Comparison of ENCODE assay signal across 1 cellular context in genomic region chr4:56086073-56086521, GRCh38.
TF ChIP-seq lines count a peak whose summit lies in the region.

No MANE protein-coding gene starts in this region.

TF ChIP-seq in HEK293, 187 proteins besides CTCF, POLR2A, EP300 and RAD21 (continued from another document and continues in another):
- TF ChIP-seq ZNF121 (tag by site-specific recombination; IDR thresholded peaks at IDR 0.05) = no peak
- TF ChIP-seq KLF7 (tag by site-specific recombination; IDR thresholded peaks at IDR 0.05; ENCODE audit: borderline replicate concordance) = no peak
- 0 out of 2 replicates have a peak, but pooled peaks have one; percentile 43 for TF ChIP-seq ZFP69B (tag by site-specific recombination; IDR thresholded peaks at IDR 0.05)
- TF ChIP-seq ZBTB8A (tag by site-specific recombination; IDR thresholded peaks at IDR 0.05) = no peak
- TF ChIP-seq, protein P1, sequence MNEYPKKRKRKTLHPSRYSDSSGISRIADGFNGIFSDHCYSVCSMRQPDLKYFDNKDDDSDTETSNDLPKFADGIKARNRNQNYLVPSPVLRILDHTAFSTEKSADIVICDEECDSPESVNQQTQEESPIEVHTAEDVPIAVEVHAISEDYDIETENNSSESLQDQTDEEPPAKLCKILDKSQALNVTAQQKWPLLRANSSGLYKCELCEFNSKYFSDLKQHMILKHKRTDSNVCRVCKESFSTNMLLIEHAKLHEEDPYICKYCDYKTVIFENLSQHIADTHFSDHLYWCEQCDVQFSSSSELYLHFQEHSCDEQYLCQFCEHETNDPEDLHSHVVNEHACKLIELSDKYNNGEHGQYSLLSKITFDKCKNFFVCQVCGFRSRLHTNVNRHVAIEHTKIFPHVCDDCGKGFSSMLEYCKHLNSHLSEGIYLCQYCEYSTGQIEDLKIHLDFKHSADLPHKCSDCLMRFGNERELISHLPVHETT (tag by site-specific recombination; IDR thresholded peaks at IDR 0.05) = no peak
- TF ChIP-seq ZXDB (tag by site-specific recombination; IDR thresholded peaks at IDR 0.05) = no peak
- TF ChIP-seq, protein P2, sequence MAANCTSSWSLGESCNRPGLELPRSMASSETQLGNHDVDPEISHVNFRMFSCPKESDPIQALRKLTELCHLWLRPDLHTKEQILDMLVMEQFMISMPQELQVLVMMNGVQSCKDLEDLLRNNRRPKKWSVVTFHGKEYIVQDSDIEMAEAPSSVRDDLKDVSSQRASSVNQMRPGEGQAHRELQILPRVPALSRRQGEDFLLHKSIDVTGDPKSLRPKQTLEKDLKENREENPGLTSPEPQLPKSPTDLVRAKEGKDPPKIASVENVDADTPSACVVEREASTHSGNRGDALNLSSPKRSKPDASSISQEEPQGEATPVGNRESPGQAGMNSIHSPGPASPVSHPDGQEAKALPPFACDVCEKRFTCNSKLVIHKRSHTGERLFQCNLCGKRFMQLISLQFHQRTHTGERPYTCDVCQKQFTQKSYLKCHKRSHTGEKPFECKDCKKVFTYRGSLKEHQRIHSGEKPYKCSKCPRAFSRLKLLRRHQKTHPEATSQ (tag by site-specific recombination; IDR thresholded peaks at IDR 0.05) = no peak
- no peak for TF ChIP-seq ZNF311 (tag by site-specific recombination; IDR thresholded peaks at IDR 0.05; ENCODE audit: borderline replicate concordance)
- 0 out of 2 replicates have a peak, but pooled peaks have one; percentile 30 for TF ChIP-seq ZNF18 (tag by site-specific recombination; IDR thresholded peaks at IDR 0.05)
- peak; percentile 77 for TF ChIP-seq TRIM28 (IDR thresholded peaks at IDR 0.05; ENCODE audit: borderline replicate concordance, low read length)
- TF ChIP-seq ZNF623 (tag by site-specific recombination; IDR thresholded peaks at IDR 0.05) = no peak
- TF ChIP-seq ZNF510 (tag by site-specific recombination; IDR thresholded peaks at IDR 0.05; ENCODE audit: insufficient replicate concordance) = no peak
- TF ChIP-seq ZNF692 (tag by site-specific recombination; IDR thresholded peaks at IDR 0.05) = no peak
- no peak for TF ChIP-seq ZNF791 (tag by site-specific recombination; IDR thresholded peaks at IDR 0.05)
- TF ChIP-seq REPIN1 (tag by site-specific recombination; IDR thresholded peaks at IDR 0.05; ENCODE audit: low read depth) = no peak
- TF ChIP-seq ZNF169 (tag by site-specific recombination; IDR thresholded peaks at IDR 0.05) = no peak
- no peak for TF ChIP-seq ZNF423 (tag by site-specific recombination; IDR thresholded peaks at IDR 0.05)
- TF ChIP-seq ZFHX2 (tag by site-specific recombination; conservative IDR thresholded peaks at IDR 0.05) = no peak
- TF ChIP-seq, protein P3, sequence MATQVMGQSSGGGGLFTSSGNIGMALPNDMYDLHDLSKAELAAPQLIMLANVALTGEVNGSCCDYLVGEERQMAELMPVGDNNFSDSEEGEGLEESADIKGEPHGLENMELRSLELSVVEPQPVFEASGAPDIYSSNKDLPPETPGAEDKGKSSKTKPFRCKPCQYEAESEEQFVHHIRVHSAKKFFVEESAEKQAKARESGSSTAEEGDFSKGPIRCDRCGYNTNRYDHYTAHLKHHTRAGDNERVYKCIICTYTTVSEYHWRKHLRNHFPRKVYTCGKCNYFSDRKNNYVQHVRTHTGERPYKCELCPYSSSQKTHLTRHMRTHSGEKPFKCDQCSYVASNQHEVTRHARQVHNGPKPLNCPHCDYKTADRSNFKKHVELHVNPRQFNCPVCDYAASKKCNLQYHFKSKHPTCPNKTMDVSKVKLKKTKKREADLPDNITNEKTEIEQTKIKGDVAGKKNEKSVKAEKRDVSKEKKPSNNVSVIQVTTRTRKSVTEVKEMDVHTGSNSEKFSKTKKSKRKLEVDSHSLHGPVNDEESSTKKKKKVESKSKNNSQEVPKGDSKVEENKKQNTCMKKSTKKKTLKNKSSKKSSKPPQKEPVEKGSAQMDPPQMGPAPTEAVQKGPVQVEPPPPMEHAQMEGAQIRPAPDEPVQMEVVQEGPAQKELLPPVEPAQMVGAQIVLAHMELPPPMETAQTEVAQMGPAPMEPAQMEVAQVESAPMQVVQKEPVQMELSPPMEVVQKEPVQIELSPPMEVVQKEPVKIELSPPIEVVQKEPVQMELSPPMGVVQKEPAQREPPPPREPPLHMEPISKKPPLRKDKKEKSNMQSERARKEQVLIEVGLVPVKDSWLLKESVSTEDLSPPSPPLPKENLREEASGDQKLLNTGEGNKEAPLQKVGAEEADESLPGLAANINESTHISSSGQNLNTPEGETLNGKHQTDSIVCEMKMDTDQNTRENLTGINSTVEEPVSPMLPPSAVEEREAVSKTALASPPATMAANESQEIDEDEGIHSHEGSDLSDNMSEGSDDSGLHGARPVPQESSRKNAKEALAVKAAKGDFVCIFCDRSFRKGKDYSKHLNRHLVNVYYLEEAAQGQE (tag by site-specific recombination; IDR thresholded peaks at IDR 0.05) = no peak
- TF ChIP-seq YY2 (tag by site-specific recombination; IDR thresholded peaks at IDR 0.05) = no peak
- TF ChIP-seq FEZF1 (tag by site-specific recombination; IDR thresholded peaks at IDR 0.05) = peak; percentile 44
- TF ChIP-seq OVOL3 (tag by site-specific recombination; IDR thresholded peaks at IDR 0.05) = no peak
- TF ChIP-seq KLF16 (tag by site-specific recombination; IDR thresholded peaks at IDR 0.05) = no peak
- TF ChIP-seq, protein P4, sequence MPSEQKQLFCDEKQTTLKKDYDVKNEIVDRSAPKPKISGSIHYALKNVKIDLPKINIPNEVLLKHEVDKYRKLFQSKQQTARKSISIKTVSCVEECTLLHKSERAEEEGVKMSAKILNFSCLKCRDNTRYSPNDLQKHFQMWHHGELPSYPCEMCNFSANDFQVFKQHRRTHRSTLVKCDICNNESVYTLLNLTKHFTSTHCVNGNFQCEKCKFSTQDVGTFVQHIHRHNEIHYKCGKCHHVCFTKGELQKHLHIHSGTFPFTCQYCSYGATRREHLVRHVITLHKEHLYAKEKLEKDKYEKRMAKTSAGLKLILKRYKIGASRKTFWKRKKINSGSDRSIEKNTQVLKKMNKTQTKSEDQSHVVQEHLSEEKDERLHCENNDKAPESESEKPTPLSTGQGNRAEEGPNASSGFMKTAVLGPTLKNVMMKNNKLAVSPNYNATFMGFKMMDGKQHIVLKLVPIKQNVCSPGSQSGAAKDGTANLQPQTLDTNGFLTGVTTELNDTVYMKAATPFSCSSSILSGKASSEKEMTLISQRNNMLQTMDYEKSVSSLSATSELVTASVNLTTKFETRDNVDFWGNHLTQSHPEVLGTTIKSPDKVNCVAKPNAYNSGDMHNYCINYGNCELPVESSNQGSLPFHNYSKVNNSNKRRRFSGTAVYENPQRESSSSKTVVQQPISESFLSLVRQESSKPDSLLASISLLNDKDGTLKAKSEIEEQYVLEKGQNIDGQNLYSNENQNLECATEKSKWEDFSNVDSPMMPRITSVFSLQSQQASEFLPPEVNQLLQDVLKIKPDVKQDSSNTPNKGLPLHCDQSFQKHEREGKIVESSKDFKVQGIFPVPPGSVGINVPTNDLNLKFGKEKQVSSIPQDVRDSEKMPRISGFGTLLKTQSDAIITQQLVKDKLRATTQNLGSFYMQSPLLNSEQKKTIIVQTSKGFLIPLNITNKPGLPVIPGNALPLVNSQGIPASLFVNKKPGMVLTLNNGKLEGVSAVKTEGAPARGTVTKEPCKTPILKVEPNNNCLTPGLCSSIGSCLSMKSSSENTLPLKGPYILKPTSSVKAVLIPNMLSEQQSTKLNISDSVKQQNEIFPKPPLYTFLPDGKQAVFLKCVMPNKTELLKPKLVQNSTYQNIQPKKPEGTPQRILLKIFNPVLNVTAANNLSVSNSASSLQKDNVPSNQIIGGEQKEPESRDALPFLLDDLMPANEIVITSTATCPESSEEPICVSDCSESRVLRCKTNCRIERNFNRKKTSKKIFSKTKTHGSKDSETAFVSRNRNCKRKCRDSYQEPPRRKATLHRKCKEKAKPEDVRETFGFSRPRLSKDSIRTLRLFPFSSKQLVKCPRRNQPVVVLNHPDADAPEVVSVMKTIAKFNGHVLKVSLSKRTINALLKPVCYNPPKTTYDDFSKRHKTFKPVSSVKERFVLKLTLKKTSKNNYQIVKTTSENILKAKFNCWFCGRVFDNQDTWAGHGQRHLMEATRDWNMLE (tag by site-specific recombination; conservative IDR thresholded peaks at IDR 0.05; ENCODE audit: low read depth) = no peak
- no peak for TF ChIP-seq ZBTB20 (tag by site-specific recombination; IDR thresholded peaks at IDR 0.05)
- no peak for TF ChIP-seq HOXA7 (CRISPR knock-in tag; IDR thresholded peaks at IDR 0.05; ENCODE audit: borderline replicate concordance)
- TF ChIP-seq GLI4 (tag by site-specific recombination; IDR thresholded peaks at IDR 0.05) = no peak
- TF ChIP-seq ZNF664 (tag by site-specific recombination; IDR thresholded peaks at IDR 0.05) = no peak
- no peak for TF ChIP-seq ZNF548 (tag by site-specific recombination; IDR thresholded peaks at IDR 0.05)
- no peak for TF ChIP-seq ZFP37 (tag by site-specific recombination; IDR thresholded peaks at IDR 0.05)
- TF ChIP-seq ZBTB17 (tag by site-specific recombination; IDR thresholded peaks at IDR 0.05) = no peak
- no peak for TF ChIP-seq ZNF626 (tag by site-specific recombination; IDR thresholded peaks at IDR 0.05)
- TF ChIP-seq ELK4 (IDR thresholded peaks at IDR 0.05; ENCODE audit: borderline replicate concordance, low read depth, low read length) = no peak
- no peak for TF ChIP-seq ZNF560 (tag by site-specific recombination; IDR thresholded peaks at IDR 0.05; ENCODE audit: borderline replicate concordance)
- TF ChIP-seq ZNF571 (tag by site-specific recombination; IDR thresholded peaks at IDR 0.05) = no peak
- TF ChIP-seq ZNF514 (tag by site-specific recombination; IDR thresholded peaks at IDR 0.05) = no peak
- TF ChIP-seq YY1 (tag by site-specific recombination; IDR thresholded peaks at IDR 0.05) = no peak
- no peak for TF ChIP-seq ZNF354C (tag by site-specific recombination; IDR thresholded peaks at IDR 0.05; ENCODE audit: borderline replicate concordance, low read depth)
- no peak for TF ChIP-seq ZBTB6 (tag by site-specific recombination; IDR thresholded peaks at IDR 0.05)
- TF ChIP-seq BCL11B (tag by site-specific recombination; IDR thresholded peaks at IDR 0.05; ENCODE audit: low read depth) = no peak
- TF ChIP-seq, protein P5, sequence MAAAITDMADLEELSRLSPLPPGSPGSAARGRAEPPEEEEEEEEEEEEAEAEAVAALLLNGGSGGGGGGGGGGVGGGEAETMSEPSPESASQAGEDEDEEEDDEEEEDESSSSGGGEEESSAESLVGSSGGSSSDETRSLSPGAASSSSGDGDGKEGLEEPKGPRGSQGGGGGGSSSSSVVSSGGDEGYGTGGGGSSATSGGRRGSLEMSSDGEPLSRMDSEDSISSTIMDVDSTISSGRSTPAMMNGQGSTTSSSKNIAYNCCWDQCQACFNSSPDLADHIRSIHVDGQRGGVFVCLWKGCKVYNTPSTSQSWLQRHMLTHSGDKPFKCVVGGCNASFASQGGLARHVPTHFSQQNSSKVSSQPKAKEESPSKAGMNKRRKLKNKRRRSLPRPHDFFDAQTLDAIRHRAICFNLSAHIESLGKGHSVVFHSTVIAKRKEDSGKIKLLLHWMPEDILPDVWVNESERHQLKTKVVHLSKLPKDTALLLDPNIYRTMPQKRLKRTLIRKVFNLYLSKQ (tag by site-specific recombination; IDR thresholded peaks at IDR 0.05; ENCODE audit: borderline replicate concordance) = no peak
